In genomic region chr5:9951861-9952260, GRCh38 we compare ENCODE assay signal across 24 cellular contexts.
"Had no signal": no experiment of that assay in that cellular context is flagged by ENCODE, and none has a peak within 500 bp of the region (broad histone marks: within the 10 kb centered on the region; RNA-seq: fewer than 3 reads in every experiment).

No MANE protein-coding gene starts in this region.

- H3K27ac Mint-ChIP-seq: activated CD4-positive, alpha-beta memory T cell treated with anti-CD3 and anti-CD28 coated beads for 36 hours; activated naive CD8-positive, alpha-beta T cell treated with anti-CD3 and anti-CD28 coated beads, Interleukin-2, amount 10 ng/mL, durations not matched to agents 7 days and 5 days; immature natural killer cell; natural killer cell had no signal

- H3K27me3 Mint-ChIP-seq: activated naive CD8-positive, alpha-beta T cell treated with anti-CD3 and anti-CD28 coated beads, Interleukin-2, amount 10 ng/mL, durations not matched to agents 7 days and 5 days; central memory CD8-positive, alpha-beta T cell had no signal

- H3K4me1 Mint-ChIP-seq: activated naive CD8-positive, alpha-beta T cell treated with anti-CD3 and anti-CD28 coated beads, Interleukin-2, amount 10 ng/mL, durations not matched to agents 7 days and 5 days; central memory CD8-positive, alpha-beta T cell; immature natural killer cell; natural killer cell had no signal

- H3K4me3 Mint-ChIP-seq: activated CD4-positive, alpha-beta memory T cell treated with anti-CD3 and anti-CD28 coated beads for 36 hours; activated naive CD8-positive, alpha-beta T cell treated with anti-CD3 and anti-CD28 coated beads, Interleukin-2, amount 10 ng/mL, durations not matched to agents 7 days and 5 days; central memory CD8-positive, alpha-beta T cell; immature natural killer cell; natural killer cell had no signal

- H3K36me3 Mint-ChIP-seq: activated CD4-positive, alpha-beta memory T cell treated with anti-CD3 and anti-CD28 coated beads for 36 hours; activated naive CD8-positive, alpha-beta T cell treated with anti-CD3 and anti-CD28 coated beads, Interleukin-2, amount 10 ng/mL, durations not matched to agents 7 days and 5 days; immature natural killer cell; natural killer cell had no signal

- H3K4me3 ChIP-seq: breast epithelium, hepatocyte, left ventricle myocardium inferior, ovary, prostate gland, right atrium auricular region, upper lobe of right lung had no signal

- DNase-seq: activated CD4-positive, alpha-beta memory T cell treated with anti-CD3 and anti-CD28 coated beads for 36 hours; activated CD4-positive, alpha-beta T cell treated with anti-CD3 and anti-CD28 coated beads for 48 hours; activated naive CD4-positive, alpha-beta T cell treated with Interleukin-2 at 50 U/mL for 16 hours; activated naive CD8-positive, alpha-beta T cell treated with anti-CD3 and anti-CD28 coated beads, Interleukin-2, amount 10 ng/mL, durations not matched to agents 7 days and 5 days; activated T-cell treated with anti-CD3 and anti-CD28 coated beads, Interleukin-2, amount 50 U/mL, for 48 hours; amniotic stem cell; effector memory CD4-positive, alpha-beta T cell; foreskin melanocyte; immature natural killer cell; left ventricle myocardium inferior; mammary epithelial cell; midbrain; natural killer cell; ovary; stimulated activated CD4-positive, alpha-beta T cell treated with anti-CD3 and anti-CD28 coated beads, Interleukin-12 subunit alpha, Interleukin-12 subunit beta, amount 100 ng/mL, for 4 hours; stimulated activated CD4-positive, alpha-beta T cell treated with anti-CD3 and anti-CD28 coated beads, Interleukin-4, amount 100 ng/mL, for 4 hours; stimulated activated naive CD8-positive, alpha-beta T cell treated with anti-CD3 and anti-CD28 coated beads, Interleukin-15, Interleukin-2, amounts not matched to agents 100 U/mL and 50 U/mL, for 24 hours; T1000; upper lobe of right lung had no signal

- H3K9me3 Mint-ChIP-seq: activated CD4-positive, alpha-beta memory T cell treated with anti-CD3 and anti-CD28 coated beads for 36 hours; activated naive CD8-positive, alpha-beta T cell treated with anti-CD3 and anti-CD28 coated beads, Interleukin-2, amount 10 ng/mL, durations not matched to agents 7 days and 5 days; central memory CD8-positive, alpha-beta T cell had no signal

- ATAC-seq: natural killer cell; stimulated activated naive CD8-positive, alpha-beta T cell treated with anti-CD3 and anti-CD28 coated beads, Interleukin-15, Interleukin-2, amounts not matched to agents 100 U/mL and 50 U/mL, for 24 hours; upper lobe of right lung had no signal
